Comparison of ENCODE assay signal across 8 cellular contexts in the genomic region with DNA sequence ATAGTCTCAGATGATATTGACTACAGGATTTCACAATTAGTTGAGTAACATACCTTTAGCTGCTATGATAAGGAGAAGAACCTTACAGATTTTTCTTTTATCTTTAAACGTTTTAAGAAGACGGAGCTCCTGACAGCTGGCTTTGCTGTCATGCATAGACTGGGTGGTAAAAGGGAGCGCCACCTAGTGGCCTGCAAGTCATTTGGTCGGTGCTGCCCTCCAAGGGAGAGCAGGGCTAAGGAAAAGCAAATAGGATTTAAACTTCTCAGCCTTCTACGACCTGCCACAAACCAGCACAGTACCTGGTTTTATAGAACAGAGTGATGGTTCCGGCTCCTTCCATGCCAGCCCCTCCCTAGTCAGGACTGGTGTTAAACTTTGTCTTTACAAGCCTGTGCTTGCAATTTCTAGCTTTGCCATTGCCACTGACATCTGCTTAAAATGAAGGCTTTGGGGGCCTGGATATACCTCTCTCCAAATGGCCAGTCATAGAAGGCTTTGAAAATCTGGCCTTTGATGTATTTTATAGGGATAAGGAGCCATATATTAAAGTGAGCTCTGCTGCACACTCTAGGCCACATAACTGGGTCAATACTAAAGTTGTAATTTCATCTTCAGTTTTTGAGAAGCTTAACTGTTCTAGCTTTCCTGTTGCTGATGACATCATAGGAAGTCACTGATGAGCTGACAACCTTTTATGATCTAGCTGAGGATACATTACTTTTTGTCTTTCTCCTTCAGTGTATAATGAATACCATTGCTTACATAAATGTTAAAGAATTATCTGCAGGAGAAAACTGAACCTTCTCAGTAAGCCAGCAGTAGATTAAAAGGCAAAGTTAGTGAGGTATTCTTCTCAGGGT. TPM values are rescaled to one million over a fixed set of nuclear protein-coding genes. Genes with fewer than 3 reads are reported as not detected.
DNase-seq lines count a peak whose midpoint lies in the region; ATAC-seq and TF ChIP-seq lines count a peak whose summit lies in the region.

No MANE protein-coding gene starts in this region.

- TF ChIP-seq CTCF in lower leg skin (IDR thresholded peaks at IDR 0.05), result no peak

- WGBS in lower leg skin, 2 donors, result 1 to 7% methylated on average over 6 of the region's 6 CpGs

- ATAC-seq in GM18870 (IDR thresholded peaks at IDR 0.05; ENCODE audit: unreplicated experiment), result peak; percentile 87
- ATAC-seq in HG03060 (IDR thresholded peaks at IDR 0.05; ENCODE audit: low read depth, unreplicated experiment), result peak; percentile 94

- no peak overlapping the region for H3K4me3 ChIP-seq in lower leg skin (ENCODE audit: low read depth, poor library complexity, severe bottlenecking)

- no peak for TF ChIP-seq POLR2A in lower leg skin (IDR thresholded peaks at IDR 0.05)

- DNase-seq in AML-193 (lab: John Stamatoyannopoulos, UW) (peak; percentile 36 to 37), NCI-H2107 treated with DMSO at 0.1 percent for 48 hours (lab: John Stamatoyannopoulos, UW; ENCODE audit: unreplicated experiment) (peak; percentile 71), dedifferentiated amniotic fluid mesenchymal stem cell (ENCODE audit: extremely low spot score) (peak; percentile 73), lower leg skin (ENCODE audit: low spot score in 2 of 2) (peak; percentile 59 to 92)
- DNase-seq in activated CD4-positive, CD25-positive, alpha-beta regulatory T cell treated with anti-CD3 and anti-CD28 coated beads, Interleukin-2, amount 50 U/mL, for 16 hours (ENCODE audit: low read depth, low spot score), result peak; percentile 13
- peak; percentile 8 for DNase-seq in stimulated activated CD8-positive, alpha-beta memory T cell treated with anti-CD3 and anti-CD28 coated beads, Interleukin-15, amount 100 ng/mL, for 1 hour (ENCODE audit: low read depth)

- intact Hi-C loops in lower leg skin (cut with DNase I; ENCODE audit: low total_unique reads), result no loop called here

RNA-seq across cellular contexts. Expression of a gene that starts 31.1 kb away (rescaled TPM):
- total RNA-seq in lower leg skin, result 1 to 10 TPM; 1.2 to 3.6 (median 1.9) TPM

Comparison
In these comparisons a context has a peak if more than half of its experiments do, and no peak if none do; other contexts are left out.
1. DNase-seq: peak in every context shown above with its lines; median percentile 76 in lower leg skin; 73 in dedifferentiated amniotic fluid mesenchymal stem cell; 71 in NCI-H2107 treated with DMSO at 0.1 percent for 48 hours; 36 in AML-193; 13 in activated CD4-positive, CD25-positive, alpha-beta regulatory T cell treated with anti-CD3 and anti-CD28 coated beads, Interleukin-2, amount 50 U/mL, for 16 hours; 8 in stimulated activated CD8-positive, alpha-beta memory T cell treated with anti-CD3 and anti-CD28 coated beads, Interleukin-15, amount 100 ng/mL, for 1 hour.